Comparison of ENCODE assay signal across 30 cellular contexts in genomic region chr22:23405366-23405851, GRCh38.
"Had no signal": no experiment of that assay in that cellular context is flagged by ENCODE, and none has a peak within 500 bp of the region (broad histone marks: within the 10 kb centered on the region; RNA-seq: fewer than 3 reads in every experiment).

No MANE protein-coding gene starts in this region.

- H3K36me3 ChIP-seq: ascending aorta, brain microvascular endothelial cell, esophagus squamous epithelium, heart right ventricle, left ventricle myocardium inferior, ovary, upper lobe of left lung had no signal

- H3K36me3 Mint-ChIP-seq: activated naive CD8-positive, alpha-beta T cell treated with anti-CD3 and anti-CD28 coated beads, Interleukin-2, amount 10 ng/mL, durations not matched to agents 7 days and 5 days; natural killer cell; stimulated activated memory B cell treated with anti-CD40 and anti-IgM and Interleukin-4, amounts not matched to agents 10 μg/mL and 1 μg/mL and 100 μg/mL, for 72 hours had no signal

- H3K4me3 Mint-ChIP-seq: activated naive CD8-positive, alpha-beta T cell treated with anti-CD3 and anti-CD28 coated beads, Interleukin-2, amount 10 ng/mL, durations not matched to agents 7 days and 5 days; dendritic cell treated with granulocyte-macrophage colony-stimulating factor and Interleukin-4, amounts not matched to agents 40 ng/mL and 50 ng/mL, for 4 days; natural killer cell; stimulated activated memory B cell treated with anti-CD40 and anti-IgM and Interleukin-4, amounts not matched to agents 10 μg/mL and 1 μg/mL and 100 μg/mL, for 72 hours; stimulated activated naive CD8-positive, alpha-beta T cell treated with anti-CD3 and anti-CD28 coated beads, Interleukin-15, amount 100 ng/mL, for 72 hours; T-helper 2 cell treated with Interferon-gamma antibody and Interleukin-4, amounts not matched to agents 5 μg/mL and 100 μg/mL, for 36 hours had no signal

- H3K27ac ChIP-seq: ascending aorta, brain microvascular endothelial cell, epithelial cell of prostate, esophagus squamous epithelium, heart right ventricle, left ventricle myocardium inferior, ovary, upper lobe of left lung, VCaP had no signal

- H3K9me3 ChIP-seq: ascending aorta, esophagus squamous epithelium, heart right ventricle, left ventricle myocardium inferior, ovary, upper lobe of left lung had no signal

- H3K4me1 Mint-ChIP-seq: activated naive CD8-positive, alpha-beta T cell treated with anti-CD3 and anti-CD28 coated beads, Interleukin-2, amount 10 ng/mL, durations not matched to agents 7 days and 5 days; natural killer cell; stimulated activated memory B cell treated with anti-CD40 and anti-IgM and Interleukin-4, amounts not matched to agents 10 μg/mL and 1 μg/mL and 100 μg/mL, for 72 hours; stimulated activated naive CD8-positive, alpha-beta T cell treated with anti-CD3 and anti-CD28 coated beads, Interleukin-15, amount 100 ng/mL, for 72 hours had no signal

- H3K27me3 ChIP-seq: brain microvascular endothelial cell, ovary, upper lobe of left lung had no signal

- H3K27me3 Mint-ChIP-seq: progenitor cell of endocrine pancreas; stimulated activated naive CD8-positive, alpha-beta T cell treated with anti-CD3 and anti-CD28 coated beads, Interleukin-15, amount 100 ng/mL, for 72 hours had no signal

- H3K9me3 Mint-ChIP-seq: activated naive CD8-positive, alpha-beta T cell treated with anti-CD3 and anti-CD28 coated beads, Interleukin-2, amount 10 ng/mL, durations not matched to agents 7 days and 5 days; dendritic cell treated with granulocyte-macrophage colony-stimulating factor and Interleukin-4, amounts not matched to agents 40 ng/mL and 50 ng/mL, for 4 days; natural killer cell; stimulated activated memory B cell treated with anti-CD40 and anti-IgM and Interleukin-4, amounts not matched to agents 10 μg/mL and 1 μg/mL and 100 μg/mL, for 72 hours; stimulated activated naive CD8-positive, alpha-beta T cell treated with anti-CD3 and anti-CD28 coated beads, Interleukin-15, amount 100 ng/mL, for 72 hours; T-helper 2 cell treated with Interferon-gamma antibody and Interleukin-4, amounts not matched to agents 5 μg/mL and 100 μg/mL, for 36 hours had no signal

- H3K4me3 ChIP-seq: ascending aorta, esophagus squamous epithelium, heart right ventricle, left ventricle myocardium inferior, ovary, upper lobe of left lung had no signal

- ATAC-seq: activated CD4-positive, CD25-positive, alpha-beta regulatory T cell treated with anti-CD3 and anti-CD28 coated beads, Interleukin-2, amount 50 U/mL, for 24 hours; natural killer cell; stimulated activated memory B cell treated with anti-CD40 and anti-IgM and Interleukin-4, amounts not matched to agents 10 μg/mL and 1 μg/mL and 100 μg/mL, for 72 hours; stimulated activated naive CD8-positive, alpha-beta T cell treated with anti-CD3 and anti-CD28 coated beads, Interleukin-15, amount 100 ng/mL, for 72 hours had no signal

- DNase-seq: activated CD4-positive, alpha-beta T cell treated with anti-CD3 and anti-CD28 coated beads for 48 hours; activated CD4-positive, alpha-beta T cell treated with anti-CD3 and anti-CD28 coated beads, Interleukin-2, amount 50 U/mL, for 48 hours; activated CD8-positive, alpha-beta memory T cell treated with anti-CD3 and anti-CD28 coated beads for 24 hours; activated effector memory CD4-positive, alpha-beta T cell treated with Interleukin-2 at 50 U/mL for 16 hours; activated naive CD4-positive, alpha-beta T cell treated with Interleukin-2 at 50 U/mL for 16 hours; caudate nucleus; esophagus squamous epithelium; foreskin melanocyte; left ventricle myocardium inferior; natural killer cell; small intestine; stimulated activated CD4-positive, alpha-beta T cell treated with anti-CD3 and anti-CD28 coated beads, Interleukin-1b, Interleukin-23, amount 100 ng/mL, for 48 hours; stimulated activated CD4-positive, alpha-beta T cell treated with anti-CD3 and anti-CD28 coated beads, Interleukin-4, amount 100 ng/mL, for 4 hours; stimulated activated CD8-positive, alpha-beta memory T cell treated with anti-CD3 and anti-CD28 coated beads, Interleukin-4, amount 100 ng/mL, for 48 hours; stimulated activated naive CD8-positive, alpha-beta T cell treated with anti-CD3 and anti-CD28 coated beads, Interleukin-15, amount 100 ng/mL, for 72 hours; substantia nigra; T-helper 1 cell had no signal

- H3K27ac Mint-ChIP-seq: activated naive CD8-positive, alpha-beta T cell treated with anti-CD3 and anti-CD28 coated beads, Interleukin-2, amount 10 ng/mL, durations not matched to agents 7 days and 5 days; dendritic cell treated with granulocyte-macrophage colony-stimulating factor and Interleukin-4, amounts not matched to agents 40 ng/mL and 50 ng/mL, for 4 days; natural killer cell; progenitor cell of endocrine pancreas; stimulated activated memory B cell treated with anti-CD40 and anti-IgM and Interleukin-4, amounts not matched to agents 10 μg/mL and 1 μg/mL and 100 μg/mL, for 72 hours; stimulated activated naive CD8-positive, alpha-beta T cell treated with anti-CD3 and anti-CD28 coated beads, Interleukin-15, amount 100 ng/mL, for 72 hours; T-helper 2 cell treated with Interferon-gamma antibody and Interleukin-4, amounts not matched to agents 5 μg/mL and 100 μg/mL, for 36 hours had no signal

- H3K4me1 ChIP-seq: ascending aorta had no signal
